ENCODE assay signal across 8 cellular contexts in the genomic region with DNA sequence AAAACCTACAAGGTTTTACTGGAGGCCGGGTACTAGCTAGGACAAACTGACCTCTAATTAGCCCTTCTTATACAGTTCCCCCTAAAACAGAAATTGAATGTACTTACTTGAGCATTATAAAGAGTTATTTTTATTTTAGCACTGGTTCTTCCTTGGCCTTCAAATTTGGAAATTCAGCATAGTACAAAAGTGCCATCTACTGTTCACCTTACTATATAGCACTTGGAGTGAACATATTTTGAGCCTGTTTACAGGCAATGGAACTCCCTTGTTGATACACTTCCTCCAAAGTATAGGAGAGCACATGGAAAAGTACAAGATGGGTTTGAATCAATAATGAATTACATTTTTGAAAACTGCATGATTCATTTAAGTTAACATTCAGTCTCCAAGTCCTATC. TPM values are rescaled to one million over a fixed set of nuclear protein-coding genes. Genes with fewer than 3 reads are reported as not detected.
DNase-seq lines count a peak whose midpoint lies in the region; ATAC-seq and TF ChIP-seq lines count a peak whose summit lies in the region.

No MANE protein-coding gene starts in this region.

- H3K4me3 Mint-ChIP-seq in MCF 10A (ENCODE audit: unreplicated experiment) = no peak overlapping the region

- POLR2A ChIA-PET in MCF 10A (lab: Yijun Ruan, JAX) = interaction anchor here (0.7 kb wide), 1 partner anchor 176 kb away, joined by 3 read pairs; no protein-coding TSS in a partner anchor

- H3K27me3 ChIP-seq in lower lobe of right lung (ENCODE audit: low read depth) = no peaks in the 10 kb centered on the region

- TF ChIP-seq CTCF in HFF-Myc (IDR thresholded peaks at IDR 0.05; ENCODE audit: low read depth, low read length, missing control alignments) (peak; percentile 55), MCF 10A (IDR thresholded peaks at IDR 0.05; ENCODE audit: unreplicated experiment) (peak; percentile 72), lower lobe of right lung (IDR thresholded peaks at IDR 0.05) (peak; percentile 66)

- ATAC-seq in lower lobe of right lung (peak in 1 of 2 donors; percentile 44), HG03521 (IDR thresholded peaks at IDR 0.05; ENCODE audit: unreplicated experiment) (no peak), HG03025 (IDR thresholded peaks at IDR 0.05; ENCODE audit: low FRiP score, unreplicated experiment) (no peak)

- H3K9me3 Mint-ChIP-seq in MCF 10A (ENCODE audit: unreplicated experiment) = no peaks in the 10 kb centered on the region

- H3K4me3 ChIP-seq in HFF-Myc (replicated peaks; ENCODE audit: low read depth, low read length) (no peak overlapping the region), lower lobe of right lung (no peak overlapping the region)

- no peaks in the 10 kb centered on the region for H3K27me3 Mint-ChIP-seq in MCF 10A (ENCODE audit: insufficient read depth, unreplicated experiment)

- H3K4me1 ChIP-seq in lower lobe of right lung = peaks cover 12% of the 10 kb centered on the region

- no peaks in the 10 kb centered on the region for H3K4me1 Mint-ChIP-seq in MCF 10A (ENCODE audit: insufficient read depth, unreplicated experiment)

- CTCF ChIA-PET in MCF 10A (lab: Yijun Ruan, JAX) = interaction anchor here (0.7 to 2.0 kb wide), 11 partner anchors 10 to 724 kb away, joined by 3 to 12 read pairs (median 6); no protein-coding TSS in a partner anchor

- H3K36me3 ChIP-seq in lower lobe of right lung = no peaks in the 10 kb centered on the region

- peak; percentile 71 for DNase-seq in SIG-M5 treated with dmso at 0.1 percent for 504 hours (lab: John Stamatoyannopoulos, UW; ENCODE audit: unreplicated experiment)
- DNase-seq in SIG-M5 (lab: John Stamatoyannopoulos, UW) = no peak
- DNase-seq in HFF-Myc (ENCODE audit: extremely low read depth, low read depth) = no peak
- peak; percentile 53 for DNase-seq in NCI-H2227 (lab: John Stamatoyannopoulos, UW; ENCODE audit: unreplicated experiment)
- DNase-seq in MCF 10A (ENCODE audit: unreplicated experiment) = peak; percentile 54
- DNase-seq in lower lobe of right lung = no peak

- no peak overlapping the region for H3K27ac Mint-ChIP-seq in MCF 10A (ENCODE audit: low read depth, unreplicated experiment)

- no peaks in the 10 kb centered on the region for H3K36me3 Mint-ChIP-seq in MCF 10A (ENCODE audit: insufficient read depth, unreplicated experiment)

- BruUV-seq in MCF 10A (replicated peaks; lab: Mats Ljungman, UMichigan) = no TSS peak

- no peaks in the 10 kb centered on the region for H3K9me3 ChIP-seq in lower lobe of right lung

- H3K27ac ChIP-seq in lower lobe of right lung = no peak overlapping the region

- intact Hi-C loops in MCF 10A (cut with micrococcal nuclease) = loop anchor here (1.0 to 10.0 kb wide), 4 partner anchors 59 to 1385 kb away; a partner anchor contains a TSS
- intact Hi-C loops in lower lobe of right lung (cut with DNase I) = loop anchor here (5.0 to 10.0 kb wide), 2 partner anchors 55 to 512 kb away; no protein-coding TSS in a partner anchor

RNA-seq across cellular contexts. Expression of a gene that starts 3.9 kb away (rescaled TPM):
- 13.4 and 14.8 TPM in 2 replicates for total RNA-seq in MCF 10A (2022)
- total RNA-seq in lower lobe of right lung = 15.5 TPM

RNA-seq across cellular contexts. Expression of a gene that starts 5.1 kb away (rescaled TPM):
- total RNA-seq in MCF 10A (2022) = 2.6 and 2.8 TPM in 2 replicates
- 9.6 TPM for total RNA-seq in lower lobe of right lung

Comparison
In these comparisons a context has a peak if more than half of its experiments do, and no peak if none do; other contexts are left out.
1. DNase-seq: peak in SIG-M5 treated with dmso at 0.1 percent for 504 hours (single experiment), NCI-H2227 (single experiment) and MCF 10A (single experiment); none in SIG-M5 (single experiment), HFF-Myc (single experiment) and lower lobe of right lung (single experiment).
2. Peak in every context shown above with its lines, with median percentiles within 50 percentile points of each other: CTCF ChIP-seq.